Comparison of ENCODE assay signal across 17 cellular contexts in genomic region chr6:87264481-87264880, GRCh38. TPM values are rescaled to one million over a fixed set of nuclear protein-coding genes. Genes with fewer than 3 reads are reported as not detected.
DNase-seq lines count a peak whose midpoint lies in the region; ATAC-seq, FAIRE-seq and TF ChIP-seq lines count a peak whose summit lies in the region.
"Had no signal": no experiment of that assay in that cellular context is flagged by ENCODE, and none has a peak within 500 bp of the region (broad histone marks: within the 10 kb centered on the region; RNA-seq: fewer than 3 reads in every experiment).

No MANE protein-coding gene starts in this region.

- intact Hi-C loops in activated CD8-positive, alpha-beta T cell treated with anti-CD3 and anti-CD28 coated beads for 36 hours (cut with micrococcal nuclease): no loop called here
- intact Hi-C loops in activated B cell treated with CpG ODN at 0.5 μM for 24 hours (cut with micrococcal nuclease): loop anchor here (5.0 kb wide), 1 partner anchor 58 kb away; the partner anchor contains the start of gene SMIM8

- peaks cover 5% of the 10 kb centered on the region for H3K4me1 Mint-ChIP-seq in activated CD8-positive, alpha-beta T cell treated with anti-CD3 and anti-CD28 coated beads for 36 hours (ENCODE audit: low read depth)
- no peaks in the 10 kb centered on the region for H3K4me1 Mint-ChIP-seq in activated CD8-positive, alpha-beta T cell treated with anti-CD3 and anti-CD28 coated beads, Interleukin-2, amount 10 ng/mL, durations not matched to agents 7 days and 5 days (ENCODE audit: low read depth)
- H3K4me1 Mint-ChIP-seq in activated B cell treated with CpG ODN at 0.5 μM for 24 hours (peaks cover 15% of the 10 kb centered on the region), progenitor cell of endocrine pancreas (ENCODE audit: low read depth) (peaks cover 30% of the 10 kb centered on the region)

- H3K4me3 Mint-ChIP-seq in activated CD8-positive, alpha-beta T cell treated with anti-CD3 and anti-CD28 coated beads for 36 hours: no peak overlapping the region
- no peak overlapping the region for H3K4me3 Mint-ChIP-seq in activated CD8-positive, alpha-beta T cell treated with anti-CD3 and anti-CD28 coated beads, Interleukin-2, amount 10 ng/mL, durations not matched to agents 7 days and 5 days
- H3K4me3 Mint-ChIP-seq in activated B cell treated with CpG ODN at 0.5 μM for 24 hours (no peak overlapping the region), progenitor cell of endocrine pancreas (ENCODE audit: low read depth) (no peak overlapping the region)
- H3K4me3 Mint-ChIP-seq: CD4-positive, alpha-beta T cell had no signal

- H3K36me3 Mint-ChIP-seq in activated CD8-positive, alpha-beta T cell treated with anti-CD3 and anti-CD28 coated beads for 36 hours (ENCODE audit: low read depth): peaks cover 16% of the 10 kb centered on the region
- H3K36me3 Mint-ChIP-seq in activated CD8-positive, alpha-beta T cell treated with anti-CD3 and anti-CD28 coated beads, Interleukin-2, amount 10 ng/mL, durations not matched to agents 7 days and 5 days (ENCODE audit: low read depth): peaks cover 18% of the 10 kb centered on the region
- peaks cover 8% of the 10 kb centered on the region for H3K36me3 Mint-ChIP-seq in activated B cell treated with CpG ODN at 0.5 μM for 24 hours (ENCODE audit: low read depth)
- peaks cover 16% of the 10 kb centered on the region for H3K36me3 Mint-ChIP-seq in progenitor cell of endocrine pancreas (ENCODE audit: insufficient read depth)

- 0 out of 2 replicates have a peak, but pooled peaks have one; percentile 13 for TF ChIP-seq POLR2A in GM12891 (IDR thresholded peaks at IDR 0.05; ENCODE audit: low read depth, low read length)

- CTCF ChIA-PET in activated CD8-positive, alpha-beta T cell treated with anti-CD3 and anti-CD28 coated beads for 36 hours (lab: Charles Lee): no interaction called here
- CTCF ChIA-PET in activated CD8-positive, alpha-beta T cell treated with anti-CD3 and anti-CD28 coated beads, Interleukin-2, amount 10 ng/mL, durations not matched to agents 7 days and 5 days (lab: Charles Lee): no interaction called here
- CTCF ChIA-PET in activated B cell treated with CpG ODN at 0.5 μM for 24 hours (lab: Charles Lee): no interaction called here

- no peak for TF ChIP-seq CTCF in activated CD8-positive, alpha-beta T cell treated with anti-CD3 and anti-CD28 coated beads for 36 hours (IDR thresholded peaks at IDR 0.05)
- no peak for TF ChIP-seq CTCF in activated B cell treated with CpG ODN at 0.5 μM for 24 hours (IDR thresholded peaks at IDR 0.05)
- no peak for TF ChIP-seq CTCF in progenitor cell of endocrine pancreas (IDR thresholded peaks at IDR 0.05; ENCODE audit: unreplicated experiment)

- peaks cover 7% of the 10 kb centered on the region for H3K9me3 Mint-ChIP-seq in activated CD8-positive, alpha-beta T cell treated with anti-CD3 and anti-CD28 coated beads for 36 hours
- H3K9me3 Mint-ChIP-seq in activated CD8-positive, alpha-beta T cell treated with anti-CD3 and anti-CD28 coated beads, Interleukin-2, amount 10 ng/mL, durations not matched to agents 7 days and 5 days (ENCODE audit: insufficient read depth): peaks cover 2% of the 10 kb centered on the region
- H3K9me3 Mint-ChIP-seq in activated B cell treated with CpG ODN at 0.5 μM for 24 hours (peaks cover 4% of the 10 kb centered on the region), progenitor cell of endocrine pancreas (ENCODE audit: low read depth) (peaks cover 5% of the 10 kb centered on the region)

- FAIRE-seq in GM12891 (lab: Jason Lieb, UNC): no peak
- FAIRE-seq: A549, D721Med, G401.6, GM19239, H54 had no signal

- peak overlapping the region; percentile 8 for H3K27ac Mint-ChIP-seq in activated CD8-positive, alpha-beta T cell treated with anti-CD3 and anti-CD28 coated beads for 36 hours
- H3K27ac Mint-ChIP-seq in activated CD8-positive, alpha-beta T cell treated with anti-CD3 and anti-CD28 coated beads, Interleukin-2, amount 10 ng/mL, durations not matched to agents 7 days and 5 days: no peak overlapping the region
- peak overlapping the region; percentile 1 for H3K27ac Mint-ChIP-seq in activated B cell treated with CpG ODN at 0.5 μM for 24 hours
- H3K27ac Mint-ChIP-seq in progenitor cell of endocrine pancreas: peak overlapping the region; percentile 0
- H3K27ac Mint-ChIP-seq: CD4-positive, alpha-beta T cell had no signal

- DNase-seq in activated CD8-positive, alpha-beta T cell treated with anti-CD3 and anti-CD28 coated beads for 36 hours: no peak
- DNase-seq in activated CD8-positive, alpha-beta T cell treated with anti-CD3 and anti-CD28 coated beads, Interleukin-2, amount 10 ng/mL, durations not matched to agents 7 days and 5 days: no peak
- DNase-seq in GM12891 (ENCODE audit: insufficient read length, low spot score) (no peak), activated B cell treated with CpG ODN at 0.5 μM for 24 hours (no peak), progenitor cell of endocrine pancreas (ENCODE audit: low spot score, unreplicated experiment) (no peak), mucosa of gallbladder (ENCODE audit: low spot score) (no peak)
- DNase-seq: AML-193; Caco-2; CD4-positive, alpha-beta T cell; GM23248; HCEC 1CT had no signal

- no peaks in the 10 kb centered on the region for H3K27me3 Mint-ChIP-seq in activated CD8-positive, alpha-beta T cell treated with anti-CD3 and anti-CD28 coated beads for 36 hours
- no peaks in the 10 kb centered on the region for H3K27me3 Mint-ChIP-seq in activated CD8-positive, alpha-beta T cell treated with anti-CD3 and anti-CD28 coated beads, Interleukin-2, amount 10 ng/mL, durations not matched to agents 7 days and 5 days (ENCODE audit: low read depth)
- H3K27me3 Mint-ChIP-seq in activated B cell treated with CpG ODN at 0.5 μM for 24 hours: no peaks in the 10 kb centered on the region
- no peaks in the 10 kb centered on the region for H3K27me3 Mint-ChIP-seq in progenitor cell of endocrine pancreas
- H3K27me3 Mint-ChIP-seq: CD4-positive, alpha-beta T cell had no signal

- POLR2A ChIA-PET in activated CD8-positive, alpha-beta T cell treated with anti-CD3 and anti-CD28 coated beads for 36 hours (lab: Charles Lee): no interaction called here
- POLR2A ChIA-PET in activated CD8-positive, alpha-beta T cell treated with anti-CD3 and anti-CD28 coated beads, Interleukin-2, amount 10 ng/mL, durations not matched to agents 7 days and 5 days (lab: Charles Lee): no interaction called here
- POLR2A ChIA-PET in activated B cell treated with CpG ODN at 0.5 μM for 24 hours (lab: Charles Lee): no interaction called here

- no peak for ATAC-seq in activated CD8-positive, alpha-beta T cell treated with anti-CD3 and anti-CD28 coated beads for 36 hours
- no peak for ATAC-seq in activated CD8-positive, alpha-beta T cell treated with anti-CD3 and anti-CD28 coated beads, Interleukin-2, amount 10 ng/mL, durations not matched to agents 7 days and 5 days
- ATAC-seq in activated B cell treated with CpG ODN at 0.5 μM for 24 hours (ENCODE audit: low read depth): no peak
- no peak for ATAC-seq in GM21447 (IDR thresholded peaks at IDR 0.05; ENCODE audit: unreplicated experiment)
- ATAC-seq: A549 had no signal

TF ChIP-seq in GM12891, 5 proteins besides CTCF, POLR2A, EP300 and RAD21:
- TF ChIP-seq TAF1 (IDR thresholded peaks at IDR 0.05; ENCODE audit: low read depth, low read length) (no peak), POLR2AphosphoS5 (IDR thresholded peaks at IDR 0.05; ENCODE audit: low read depth, low read length) (peak; percentile 80)

RNA-seq across cellular contexts. Expression of gene SMIM8, which starts 57.9 kb away (rescaled TPM):
- 10 to 100 TPM; 10.7 to 11.9 TPM for total RNA-seq in activated CD8-positive, alpha-beta T cell treated with anti-CD3 and anti-CD28 coated beads for 36 hours
- total RNA-seq in activated CD8-positive, alpha-beta T cell treated with anti-CD3 and anti-CD28 coated beads, Interleukin-2, amount 10 ng/mL, durations not matched to agents 7 days and 5 days: 1 to 10 TPM; 8.1 to 8.6 TPM
- 5.2 TPM for polyA plus RNA-seq in GM12891 (2012; ENCODE audit: low read depth, missing spikeins)
- total RNA-seq in activated B cell treated with CpG ODN at 0.5 μM for 24 hours (11.1 and 14.4 TPM in 2 replicates), progenitor cell of endocrine pancreas (16.1 and 16.8 TPM in 2 replicates), mucosa of gallbladder (11.6 TPM)
